Comparison of ENCODE assay signal across 27 cellular contexts in genomic region chr3:127443581-127444375, GRCh38.
A peak's percentile ranks its signal among the peaks of the same experiment; 100 is the strongest.
DNase-seq lines count a peak whose midpoint lies in the region; ATAC-seq and TF ChIP-seq lines count a peak whose summit lies in the region.
"Had no signal": no experiment of that assay in that cellular context is flagged by ENCODE, and none has a peak within 500 bp of the region (broad histone marks: within the 10 kb centered on the region; RNA-seq: fewer than 3 reads in every experiment).

No MANE protein-coding gene starts in this region.

- peaks cover 2% of the 10 kb centered on the region for H3K9me3 ChIP-seq in WERI-Rb-1 (ENCODE audit: severe bottlenecking)
- H3K9me3 ChIP-seq: A549, ovary, right atrium auricular region, transverse colon had no signal

- peak; percentile 11 for DNase-seq in activated naive CD8-positive, alpha-beta T cell treated with anti-CD3 and anti-CD28 coated beads, Interleukin-2, amount 10 ng/mL, durations not matched to agents 7 days and 5 days
- no peak for DNase-seq in activated naive CD8-positive, alpha-beta T cell treated with anti-CD3 and anti-CD28 coated beads for 36 hours
- DNase-seq in WERI-Rb-1 (peak; percentile 49), nephron progenitor cell (no peak), type B pancreatic cell (ENCODE audit: extremely low spot score, unreplicated experiment) (peak; percentile 62), T-helper 2 cell (no peak), SKM-1 treated with dmso at 0.1 percent for 144 hours (lab: John Stamatoyannopoulos, UW; ENCODE audit: unreplicated experiment) (no peak), COLO668 (lab: John Stamatoyannopoulos, UW; ENCODE audit: unreplicated experiment) (no peak)
- DNase-seq: activated CD8-positive, alpha-beta memory T cell treated with anti-CD3 and anti-CD28 coated beads for 24 hours; activated naive CD4-positive, alpha-beta T cell treated with anti-CD3 and anti-CD28 coated beads for 36 hours; activated T-cell treated with anti-CD3 and anti-CD28 coated beads, Interleukin-2, amount 50 U/mL, for 4 hours; anterior cingulate cortex; GDM1; glutamatergic neuron; GM23248; IMR-90; NCI-H1092; NCI-H1930; NCI-H446 treated with DMSO at 0.1 percent for 48 hours; NK-92 treated with Interleukin-12 subunit alpha and Interleukin-12 subunit beta, amount 100 ng/mL, for 24 hours; T-cell; transverse colon had no signal

- no peaks in the 10 kb centered on the region for H3K36me3 ChIP-seq in WERI-Rb-1
- H3K36me3 ChIP-seq: ovary, right atrium auricular region, SJCRH30, transverse colon had no signal

- H3K4me3 ChIP-seq in WERI-Rb-1 (ENCODE audit: low read depth, low read length) = no peak overlapping the region
- H3K4me3 ChIP-seq: A549, GM23248, ovary, right atrium auricular region, SJCRH30, transverse colon had no signal

- POLR2A ChIA-PET in activated naive CD8-positive, alpha-beta T cell treated with anti-CD3 and anti-CD28 coated beads, Interleukin-2, amount 10 ng/mL, durations not matched to agents 7 days and 5 days (lab: Charles Lee) = no interaction called here

- no peaks in the 10 kb centered on the region for H3K36me3 Mint-ChIP-seq in activated naive CD8-positive, alpha-beta T cell treated with anti-CD3 and anti-CD28 coated beads, Interleukin-2, amount 10 ng/mL, durations not matched to agents 7 days and 5 days
- no peaks in the 10 kb centered on the region for H3K36me3 Mint-ChIP-seq in activated naive CD8-positive, alpha-beta T cell treated with anti-CD3 and anti-CD28 coated beads for 36 hours
- H3K36me3 Mint-ChIP-seq in nephron progenitor cell (ENCODE audit: low read depth) = no peaks in the 10 kb centered on the region
- no peaks in the 10 kb centered on the region for H3K36me3 Mint-ChIP-seq in type B pancreatic cell
- H3K36me3 Mint-ChIP-seq: T-cell had no signal

- no peak overlapping the region for H3K27ac ChIP-seq in WERI-Rb-1
- H3K27ac ChIP-seq: A549, GM23248, ovary, right atrium auricular region, SJCRH30, transverse colon had no signal

- H3K27ac Mint-ChIP-seq in activated naive CD8-positive, alpha-beta T cell treated with anti-CD3 and anti-CD28 coated beads, Interleukin-2, amount 10 ng/mL, durations not matched to agents 7 days and 5 days = no peak overlapping the region
- no peak overlapping the region for H3K27ac Mint-ChIP-seq in activated naive CD8-positive, alpha-beta T cell treated with anti-CD3 and anti-CD28 coated beads for 36 hours
- H3K27ac Mint-ChIP-seq in nephron progenitor cell (peak overlapping the region; percentile 50), type B pancreatic cell (no peak overlapping the region)
- H3K27ac Mint-ChIP-seq: activated naive CD4-positive, alpha-beta T cell treated with anti-CD3 and anti-CD28 coated beads for 36 hours; stimulated activated naive CD8-positive, alpha-beta T cell treated with anti-CD3 and anti-CD28 coated beads, Interleukin-15, Interleukin-2, amounts not matched to agents 100 ng/mL and 50 ng/mL, for 24 hours; T-cell had no signal

- H3K4me1 Mint-ChIP-seq in activated naive CD8-positive, alpha-beta T cell treated with anti-CD3 and anti-CD28 coated beads, Interleukin-2, amount 10 ng/mL, durations not matched to agents 7 days and 5 days = no peaks in the 10 kb centered on the region
- H3K4me1 Mint-ChIP-seq in activated naive CD8-positive, alpha-beta T cell treated with anti-CD3 and anti-CD28 coated beads for 36 hours = no peaks in the 10 kb centered on the region
- H3K4me1 Mint-ChIP-seq in nephron progenitor cell (peaks cover 5% of the 10 kb centered on the region), type B pancreatic cell (ENCODE audit: unreplicated experiment) (no peaks in the 10 kb centered on the region)
- H3K4me1 Mint-ChIP-seq: T-cell had no signal

- ATAC-seq in activated naive CD8-positive, alpha-beta T cell treated with anti-CD3 and anti-CD28 coated beads, Interleukin-2, amount 10 ng/mL, durations not matched to agents 7 days and 5 days (ENCODE audit: low read depth) = no peak
- ATAC-seq: A549; activated T-cell treated with anti-CD3 and anti-CD28 coated beads, Interleukin-2, amount 50 U/mL, for 4 hours; T-cell had no signal

- H3K27me3 ChIP-seq in WERI-Rb-1 (ENCODE audit: insufficient read depth, low read depth, severe bottlenecking) = no peaks in the 10 kb centered on the region
- H3K27me3 ChIP-seq: ovary, right atrium auricular region, SJCRH30, transverse colon had no signal

- H3K4me3 Mint-ChIP-seq in activated naive CD8-positive, alpha-beta T cell treated with anti-CD3 and anti-CD28 coated beads, Interleukin-2, amount 10 ng/mL, durations not matched to agents 7 days and 5 days = no peak overlapping the region
- no peak overlapping the region for H3K4me3 Mint-ChIP-seq in activated naive CD8-positive, alpha-beta T cell treated with anti-CD3 and anti-CD28 coated beads for 36 hours
- no peak overlapping the region for H3K4me3 Mint-ChIP-seq in nephron progenitor cell
- no peak overlapping the region for H3K4me3 Mint-ChIP-seq in type B pancreatic cell
- H3K4me3 Mint-ChIP-seq: activated naive CD4-positive, alpha-beta T cell treated with anti-CD3 and anti-CD28 coated beads for 36 hours; activated T-cell treated with anti-CD3 and anti-CD28 coated beads, Interleukin-2, amount 50 U/mL, for 4 hours; stimulated activated naive CD8-positive, alpha-beta T cell treated with anti-CD3 and anti-CD28 coated beads, Interleukin-15, Interleukin-2, amounts not matched to agents 100 ng/mL and 50 ng/mL, for 24 hours; T-cell had no signal

- H3K27me3 Mint-ChIP-seq in activated naive CD8-positive, alpha-beta T cell treated with anti-CD3 and anti-CD28 coated beads, Interleukin-2, amount 10 ng/mL, durations not matched to agents 7 days and 5 days = peaks cover 4% of the 10 kb centered on the region
- peaks cover 4% of the 10 kb centered on the region for H3K27me3 Mint-ChIP-seq in activated naive CD8-positive, alpha-beta T cell treated with anti-CD3 and anti-CD28 coated beads for 36 hours
- peaks cover 24% of the 10 kb centered on the region for H3K27me3 Mint-ChIP-seq in nephron progenitor cell (ENCODE audit: low read depth, poor library complexity)
- peaks cover 20% of the 10 kb centered on the region for H3K27me3 Mint-ChIP-seq in type B pancreatic cell
- H3K27me3 Mint-ChIP-seq: stimulated activated naive CD8-positive, alpha-beta T cell treated with anti-CD3 and anti-CD28 coated beads, Interleukin-15, Interleukin-2, amounts not matched to agents 100 ng/mL and 50 ng/mL, for 24 hours had no signal

- no peak for TF ChIP-seq CTCF in WERI-Rb-1 (IDR thresholded peaks at IDR 0.05; ENCODE audit: low read depth, low read length)
- TF ChIP-seq CTCF in nephron progenitor cell (IDR thresholded peaks at IDR 0.05) = no peak
- no peak for TF ChIP-seq CTCF in type B pancreatic cell (conservative IDR thresholded peaks at IDR 0.05)

- H3K9me3 Mint-ChIP-seq in activated naive CD8-positive, alpha-beta T cell treated with anti-CD3 and anti-CD28 coated beads, Interleukin-2, amount 10 ng/mL, durations not matched to agents 7 days and 5 days = no peaks in the 10 kb centered on the region
- H3K9me3 Mint-ChIP-seq in activated naive CD8-positive, alpha-beta T cell treated with anti-CD3 and anti-CD28 coated beads for 36 hours = no peaks in the 10 kb centered on the region
- H3K9me3 Mint-ChIP-seq in nephron progenitor cell (no peaks in the 10 kb centered on the region), type B pancreatic cell (no peaks in the 10 kb centered on the region)
- H3K9me3 Mint-ChIP-seq: activated naive CD4-positive, alpha-beta T cell treated with anti-CD3 and anti-CD28 coated beads for 36 hours; activated T-cell treated with anti-CD3 and anti-CD28 coated beads, Interleukin-2, amount 50 U/mL, for 4 hours; stimulated activated naive CD8-positive, alpha-beta T cell treated with anti-CD3 and anti-CD28 coated beads, Interleukin-15, Interleukin-2, amounts not matched to agents 100 ng/mL and 50 ng/mL, for 24 hours; T-cell had no signal

Comparison
In these comparisons a context has a peak if more than half of its experiments do, and no peak if none do; other contexts are left out.
1. DNase-seq: peak in activated naive CD8-positive, alpha-beta T cell treated with anti-CD3 and anti-CD28 coated beads, Interleukin-2, amount 10 ng/mL, durations not matched to agents 7 days and 5 days (single experiment), WERI-Rb-1 (single experiment) and type B pancreatic cell (single experiment); none in activated naive CD8-positive, alpha-beta T cell treated with anti-CD3 and anti-CD28 coated beads for 36 hours (single experiment), nephron progenitor cell (single experiment), T-helper 2 cell (0 of 5), SKM-1 treated with dmso at 0.1 percent for 144 hours (single experiment) and COLO668 (single experiment).